In genomic region chr18:23531912-23532311, GRCh38 we compare ENCODE assay signal across 13 cellular contexts.
"Had no signal": no experiment of that assay in that cellular context is flagged by ENCODE, and none has a peak within 500 bp of the region (broad histone marks: within the 10 kb centered on the region; RNA-seq: fewer than 3 reads in every experiment).

No MANE protein-coding gene starts in this region.

- H3K9me3 Mint-ChIP-seq: activated naive CD4-positive, alpha-beta T cell treated with anti-CD3 and anti-CD28 coated beads, Interleukin-2, amount 50 U/mL, for 72 hours; activated T-helper 2 cell treated with anti-CD3 and anti-CD28 coated beads, Interferon-gamma antibody, Interleukin-2, Interleukin-4, amounts not matched to agents 10 μg/mL and 5 μg/mL and 100 μg/mL, durations not matched to agents 14 hours and 24 hours and 36 hours; nephron progenitor cell had no signal

- H3K4me3 Mint-ChIP-seq: nephron progenitor cell had no signal

- H3K79me2 ChIP-seq: hepatocyte had no signal

- H3K27ac ChIP-seq: brain microvascular endothelial cell, hepatocyte, thyroid gland, uterus had no signal

- H3K4me1 ChIP-seq: thyroid gland, uterus had no signal

- ATAC-seq: activated naive CD4-positive, alpha-beta T cell treated with anti-CD3 and anti-CD28 coated beads, Interleukin-2, amount 50 U/mL, for 72 hours; gastroesophageal sphincter had no signal

- H2AFZ ChIP-seq: hepatocyte had no signal

- DNase-seq: activated CD4-positive, CD25-positive, alpha-beta regulatory T cell treated with anti-CD3 and anti-CD28 coated beads, Interleukin-2, amount 50 U/mL, for 72 hours; brain microvascular endothelial cell; kidney glomerular epithelial cell; nephron progenitor cell; stimulated activated CD4-positive, alpha-beta T cell treated with anti-CD3 and anti-CD28 coated beads, Interleukin-4, amount 100 ng/mL, for 24 hours; T-helper 9 cell; thyroid gland; uterus had no signal

- H3K27me3 ChIP-seq: brain microvascular endothelial cell, gastroesophageal sphincter, hepatocyte, thyroid gland, uterus had no signal

- H3K4me3 ChIP-seq: gastroesophageal sphincter, hepatocyte, lung, thyroid gland, uterus had no signal

- H3K9me3 ChIP-seq: gastroesophageal sphincter, thyroid gland, uterus had no signal

- H3K27ac Mint-ChIP-seq: activated T-helper 2 cell treated with anti-CD3 and anti-CD28 coated beads, Interferon-gamma antibody, Interleukin-2, Interleukin-4, amounts not matched to agents 10 μg/mL and 5 μg/mL and 100 μg/mL, durations not matched to agents 14 hours and 24 hours and 36 hours; nephron progenitor cell had no signal

- H3K4me2 ChIP-seq: hepatocyte had no signal

- H3K36me3 ChIP-seq: uterus had no signal
